ENCODE assay signal across 13 cellular contexts in genomic region chr1:24864409-24864808, GRCh38.
DNase-seq lines count a peak whose midpoint lies in the region; ATAC-seq and TF ChIP-seq lines count a peak whose summit lies in the region.
"Had no signal": no experiment of that assay in that cellular context is flagged by ENCODE, and none has a peak within 500 bp of the region (broad histone marks: within the 10 kb centered on the region; RNA-seq: fewer than 3 reads in every experiment).

No MANE protein-coding gene starts in this region.

- DNase-seq in HCT116 (ENCODE audit: low read depth, low spot score), result no peak
- peak; percentile 46 for DNase-seq in PC-3
- peak; percentile 71 for DNase-seq in hepatocyte (ENCODE audit: low spot score)
- no peak for DNase-seq in progenitor cell of endocrine pancreas (ENCODE audit: low spot score, unreplicated experiment)
- no peak for DNase-seq in NCI-H774 (lab: John Stamatoyannopoulos, UW)
- DNase-seq in HUDEP-2 (lab: John Stamatoyannopoulos, UW; ENCODE audit: unreplicated experiment in 76 of 76), result no peak
- no peak for DNase-seq in Right ventricle myocardium superior
- no peak for DNase-seq in DMS 273 treated with DMSO at 0.1 percent for 48 hours (lab: John Stamatoyannopoulos, UW)
- DNase-seq: activated effector memory CD4-positive, alpha-beta T cell treated with Interleukin-2 at 50 U/mL for 16 hours; DMS79 treated with DMSO at 0.1 percent for 48 hours; SIG-M5; stimulated activated CD4-positive, alpha-beta T cell treated with anti-CD3 and anti-CD28 coated beads, Interleukin-1b, Interleukin-23, amount 100 ng/mL, for 48 hours; trophoblast cell had no signal

- H3F3A ChIP-seq in PC-3 (ENCODE audit: low read length, unreplicated experiment), result no peaks in the 10 kb centered on the region

- no peaks in the 10 kb centered on the region for H3K9me3 Mint-ChIP-seq in progenitor cell of endocrine pancreas (ENCODE audit: low read depth)

- no peaks in the 10 kb centered on the region for H3K79me2 ChIP-seq in HCT116 (ENCODE audit: insufficient read depth, low read length)
- H3K79me2 ChIP-seq in PC-3 (ENCODE audit: low read length), result no peaks in the 10 kb centered on the region
- H3K79me2 ChIP-seq in hepatocyte, result no peaks in the 10 kb centered on the region

- TF ChIP-seq RAD21 in HCT116 (IDR thresholded peaks at IDR 0.05; ENCODE audit: low read depth), result no peak

- H3K4me1 Mint-ChIP-seq in progenitor cell of endocrine pancreas (ENCODE audit: low read depth), result peaks cover 22% of the 10 kb centered on the region

- H3K4me1 ChIP-seq in HCT116 (ENCODE audit: control insufficient read depth in 1 of 2, insufficient read depth in 2 of 2, low read length in 2 of 2) (peaks cover 7 to 14% of the 10 kb centered on the region in 2 experiments; a peak in 2 of 4 replicates), PC-3 (ENCODE audit: insufficient read depth, low read length) (peaks cover 43% of the 10 kb centered on the region), hepatocyte (ENCODE audit: insufficient read depth) (peaks cover 26% of the 10 kb centered on the region)

- 13% methylated on average over 6 of the region's 6 CpGs for WGBS in hepatocyte (ENCODE audit: low lambda C conversion rate, missing lambda C conversion rate)

- CTCF ChIA-PET in HCT116 (lab: Charles Lee), result no interaction called here
- CTCF ChIA-PET in PC-3 (lab: Charles Lee), result no interaction called here

- no peak overlapping the region for H3K27ac ChIP-seq in HCT116 (ENCODE audit: low read depth, low read length)
- peak overlapping the region; percentile 37 for H3K27ac ChIP-seq in PC-3 (ENCODE audit: low read length)
- H3K27ac ChIP-seq in hepatocyte, result peak overlapping the region; percentile 59

- H3K4me3 ChIP-seq in HCT116 (replicated peaks in 1 of 2; ENCODE audit: low read depth in 1 of 2, low read length in 2 of 2) (no peak overlapping the region), PC-3 (ENCODE audit: low read length) (no peak overlapping the region; the same call in 1 of the 2 replicates), hepatocyte (no peak overlapping the region)

- H3K36me3 Mint-ChIP-seq in progenitor cell of endocrine pancreas (ENCODE audit: insufficient read depth), result no peaks in the 10 kb centered on the region

- H3K27me3 ChIP-seq in HCT116 (ENCODE audit: insufficient read depth, low read length), result no peaks in the 10 kb centered on the region
- no peaks in the 10 kb centered on the region for H3K27me3 ChIP-seq in PC-3 (ENCODE audit: low read length)
- no peaks in the 10 kb centered on the region for H3K27me3 ChIP-seq in hepatocyte

- no peak for TF ChIP-seq POLR2A in HCT116 (IDR thresholded peaks at IDR 0.05; ENCODE audit: borderline replicate concordance, extremely low read depth, insufficient read depth, insufficient read length)

- H2AFZ ChIP-seq in HCT116 (ENCODE audit: low read depth, low read length, poor library complexity, severe bottlenecking) (no peak overlapping the region), PC-3 (ENCODE audit: low read length) (peak overlapping the region; percentile 49; the same call in 1 of the 2 replicates), hepatocyte (no peak overlapping the region)

- BruUV-seq in HCT116 (replicated peaks; lab: Mats Ljungman, UMichigan) (no TSS peak), PC-3 (replicated peaks; lab: Mats Ljungman, UMichigan) (no TSS peak)

- peak overlapping the region; percentile 88 for H3K27ac Mint-ChIP-seq in progenitor cell of endocrine pancreas

- ATAC-seq in HCT116, result no peak
- peak; percentile 36; the same call in 1 of the 2 replicates for ATAC-seq in PC-3
- ATAC-seq in Right ventricle myocardium superior (ENCODE audit: poor library complexity), result no peak

- peak overlapping the region; percentile 26; the same call in 1 of the 2 replicates for H3K4me2 ChIP-seq in HCT116 (ENCODE audit: low read length)
- peak overlapping the region; percentile 65 for H3K4me2 ChIP-seq in PC-3 (ENCODE audit: low read length)
- peak overlapping the region; percentile 7 for H3K4me2 ChIP-seq in hepatocyte

- H3K36me3 ChIP-seq in HCT116 (ENCODE audit: control insufficient read depth in 1 of 2, insufficient read depth in 2 of 2, low read length in 2 of 2) (no peaks in the 10 kb centered on the region), PC-3 (ENCODE audit: low read depth, low read length) (no peaks in the 10 kb centered on the region), hepatocyte (replicated peaks; ENCODE audit: insufficient read depth, low read depth) (no peaks in the 10 kb centered on the region)

- H3K27me3 Mint-ChIP-seq in progenitor cell of endocrine pancreas, result peaks cover 11% of the 10 kb centered on the region

- POLR2A ChIA-PET in HCT116 (lab: Charles Lee) (no interaction called here), PC-3 (lab: Charles Lee; ENCODE audit: unreplicated experiment) (no interaction called here)

- TF ChIP-seq CTCF in HCT116 (IDR thresholded peaks at IDR 0.05 in 2 of 3, conservative IDR thresholded peaks at IDR 0.05 in 1 of 3; ENCODE audit: borderline replicate concordance in 1 of 3, insufficient read depth in 1 of 3, low read depth in 2 of 3, low read length in 2 of 3) (no peak), PC-3 (conservative IDR thresholded peaks at IDR 0.05; ENCODE audit: low read depth, low read length) (no peak), hepatocyte (IDR thresholded peaks at IDR 0.05; ENCODE audit: poor library complexity) (no peak), progenitor cell of endocrine pancreas (IDR thresholded peaks at IDR 0.05; ENCODE audit: unreplicated experiment) (no peak)

- H3K9me3 ChIP-seq in HCT116 (ENCODE audit: control insufficient read depth in 1 of 2, insufficient read depth in 1 of 2, low read depth in 1 of 2, low read length in 2 of 2) (no peaks in the 10 kb centered on the region), PC-3 (ENCODE audit: low read length) (no peaks in the 10 kb centered on the region), hepatocyte (ENCODE audit: low read depth) (no peaks in the 10 kb centered on the region)

- H3K9me2 ChIP-seq in HCT116 (ENCODE audit: insufficient read depth) (no peaks in the 10 kb centered on the region), PC-3 (replicated peaks; ENCODE audit: low read length) (no peaks in the 10 kb centered on the region), hepatocyte (replicated peaks; ENCODE audit: insufficient read depth) (no peaks in the 10 kb centered on the region)

- H4K20me1 ChIP-seq in HCT116 (ENCODE audit: insufficient read depth) (no peaks in the 10 kb centered on the region), PC-3 (ENCODE audit: low read length) (no peaks in the 10 kb centered on the region), hepatocyte (ENCODE audit: insufficient read depth, poor library complexity, severe bottlenecking) (no peaks in the 10 kb centered on the region)

- intact Hi-C loops in HCT116 (cut with micrococcal nuclease) (no loop called here), PC-3 (cut with micrococcal nuclease) (no loop called here), Right ventricle myocardium superior (cut with DNase I) (no loop called here)

- H3K4me3 Mint-ChIP-seq in progenitor cell of endocrine pancreas (ENCODE audit: low read depth), result peak overlapping the region; percentile 13

- RAD21 ChIA-PET in HCT116 (lab: Charles Lee; ENCODE audit: low non-redundant PET in 1 of 2, low total read pairs in 2 of 2, uncharacterized antibody in 2 of 2, unreplicated experiment in 2 of 2), result no interaction called here

- H3K9ac ChIP-seq in HCT116 (ENCODE audit: low read length) (no peak overlapping the region), PC-3 (ENCODE audit: low read length) (no peak overlapping the region)

TF ChIP-seq in HCT116, 20 proteins besides CTCF, POLR2A, EP300 and RAD21 (continues in another document):
- TF ChIP-seq FOSL1 (IDR thresholded peaks at IDR 0.05; ENCODE audit: low read depth) (no peak), CBX3 (IDR thresholded peaks at IDR 0.05; ENCODE audit: low read depth) (no peak), POLR2AphosphoS5 (IDR thresholded peaks at IDR 0.05; ENCODE audit: low read depth, low read length) (no peak), ELF1 (IDR thresholded peaks at IDR 0.05; ENCODE audit: borderline replicate concordance, low read depth) (no peak), ZFX (IDR thresholded peaks at IDR 0.05) (no peak), ZNF274 (IDR thresholded peaks at IDR 0.05; ENCODE audit: low read depth, low read length) (no peak)
- TF ChIP-seq, protein P1, sequence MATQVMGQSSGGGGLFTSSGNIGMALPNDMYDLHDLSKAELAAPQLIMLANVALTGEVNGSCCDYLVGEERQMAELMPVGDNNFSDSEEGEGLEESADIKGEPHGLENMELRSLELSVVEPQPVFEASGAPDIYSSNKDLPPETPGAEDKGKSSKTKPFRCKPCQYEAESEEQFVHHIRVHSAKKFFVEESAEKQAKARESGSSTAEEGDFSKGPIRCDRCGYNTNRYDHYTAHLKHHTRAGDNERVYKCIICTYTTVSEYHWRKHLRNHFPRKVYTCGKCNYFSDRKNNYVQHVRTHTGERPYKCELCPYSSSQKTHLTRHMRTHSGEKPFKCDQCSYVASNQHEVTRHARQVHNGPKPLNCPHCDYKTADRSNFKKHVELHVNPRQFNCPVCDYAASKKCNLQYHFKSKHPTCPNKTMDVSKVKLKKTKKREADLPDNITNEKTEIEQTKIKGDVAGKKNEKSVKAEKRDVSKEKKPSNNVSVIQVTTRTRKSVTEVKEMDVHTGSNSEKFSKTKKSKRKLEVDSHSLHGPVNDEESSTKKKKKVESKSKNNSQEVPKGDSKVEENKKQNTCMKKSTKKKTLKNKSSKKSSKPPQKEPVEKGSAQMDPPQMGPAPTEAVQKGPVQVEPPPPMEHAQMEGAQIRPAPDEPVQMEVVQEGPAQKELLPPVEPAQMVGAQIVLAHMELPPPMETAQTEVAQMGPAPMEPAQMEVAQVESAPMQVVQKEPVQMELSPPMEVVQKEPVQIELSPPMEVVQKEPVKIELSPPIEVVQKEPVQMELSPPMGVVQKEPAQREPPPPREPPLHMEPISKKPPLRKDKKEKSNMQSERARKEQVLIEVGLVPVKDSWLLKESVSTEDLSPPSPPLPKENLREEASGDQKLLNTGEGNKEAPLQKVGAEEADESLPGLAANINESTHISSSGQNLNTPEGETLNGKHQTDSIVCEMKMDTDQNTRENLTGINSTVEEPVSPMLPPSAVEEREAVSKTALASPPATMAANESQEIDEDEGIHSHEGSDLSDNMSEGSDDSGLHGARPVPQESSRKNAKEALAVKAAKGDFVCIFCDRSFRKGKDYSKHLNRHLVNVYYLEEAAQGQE (IDR thresholded peaks at IDR 0.05; ENCODE audit: low read depth), result no peak

Comparison
In these comparisons a context has a peak if more than half of its experiments do, and no peak if none do; other contexts are left out.
1. DNase-seq: peak in PC-3 (single experiment) and hepatocyte (single experiment); none in HCT116 (single experiment), progenitor cell of endocrine pancreas (single experiment), NCI-H774 (single experiment), HUDEP-2 (0 of 76), Right ventricle myocardium superior (single experiment) and DMS 273 treated with DMSO at 0.1 percent for 48 hours (single experiment).
2. H3K4me2 ChIP-seq: peak in every context shown above with its lines; median percentile 65 in PC-3; 26 in HCT116; 7 in hepatocyte.